In the genomic region with DNA sequence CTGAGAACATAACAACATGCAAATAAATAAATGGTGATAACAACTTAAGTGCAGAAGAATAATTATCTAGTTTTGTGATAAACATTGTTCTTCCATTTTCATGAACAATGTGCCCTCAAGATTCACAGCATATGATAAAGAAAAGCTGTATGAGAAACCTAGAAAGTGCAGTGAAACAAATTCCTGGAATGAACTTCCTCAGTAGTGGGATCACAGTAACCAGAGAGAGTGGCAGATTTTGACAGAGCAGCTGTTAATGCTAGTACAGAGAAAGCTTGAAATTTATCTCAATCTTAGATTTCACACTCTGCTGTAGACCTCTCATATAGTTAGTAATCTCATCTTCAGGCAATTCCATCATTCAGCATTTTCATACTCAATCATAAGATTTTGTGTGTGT, we compare ENCODE assay signal across 26 cellular contexts.
"Had no signal": no experiment of that assay in that cellular context is flagged by ENCODE, and none has a peak within 500 bp of the region (broad histone marks: within the 10 kb centered on the region; RNA-seq: fewer than 3 reads in every experiment).

No MANE protein-coding gene starts in this region.

- DNase-seq: dermis blood vessel endothelial cell; effector memory CD8-positive, alpha-beta T cell; erythroblast; esophagus squamous epithelium; foreskin melanocyte; glutamatergic neuron; left lung; mesenchymal stem cell; natural killer cell; occipital lobe; ovary; posterior cingulate gyrus; psoas muscle; right cardiac atrium; sigmoid colon; spleen; stimulated activated CD4-positive, alpha-beta T cell treated with anti-CD3 and anti-CD28 coated beads, Interleukin-4, amount 100 ng/mL, for 4 hours; stimulated activated naive CD8-positive, alpha-beta T cell treated with anti-CD3 and anti-CD28 coated beads, Interleukin-15, Interleukin-2, amounts not matched to agents 100 U/mL and 50 U/mL, for 24 hours; substantia nigra; testis; tibial artery had no signal

- H3K27ac ChIP-seq: coronary artery, esophagus squamous epithelium, left lung, ovary, psoas muscle, sigmoid colon, skin epidermis, spleen, tibial artery had no signal

- H3K27me3 ChIP-seq: esophagus squamous epithelium, left lung, ovary, sigmoid colon, spleen, testis, tibial artery had no signal

- H3K4me3 ChIP-seq: coronary artery, esophagus squamous epithelium, left lung, ovary, psoas muscle, sigmoid colon, skin epidermis, spleen, testis, tibial artery had no signal

- H3K27ac Mint-ChIP-seq: effector memory CD8-positive, alpha-beta T cell; mesothelial cell of epicardium; natural killer cell; stimulated activated memory B cell treated with anti-CD40 and anti-IgM and Interleukin-4, amounts not matched to agents 10 μg/mL and 1 μg/mL and 100 μg/mL, for 72 hours; type B pancreatic cell had no signal

- H3K4me3 Mint-ChIP-seq: effector memory CD8-positive, alpha-beta T cell; mesothelial cell of epicardium; natural killer cell; stimulated activated memory B cell treated with anti-CD40 and anti-IgM and Interleukin-4, amounts not matched to agents 10 μg/mL and 1 μg/mL and 100 μg/mL, for 72 hours; type B pancreatic cell had no signal

- H3K36me3 ChIP-seq: esophagus squamous epithelium, left lung, ovary, sigmoid colon, spleen, tibial artery had no signal

- H3K9me3 Mint-ChIP-seq: stimulated activated memory B cell treated with anti-CD40 and anti-IgM and Interleukin-4, amounts not matched to agents 10 μg/mL and 1 μg/mL and 100 μg/mL, for 72 hours; type B pancreatic cell had no signal

- ATAC-seq: effector memory CD8-positive, alpha-beta T cell; left lung; natural killer cell; psoas muscle; right cardiac atrium; stimulated activated memory B cell treated with anti-CD40 and anti-IgM and Interleukin-4, amounts not matched to agents 10 μg/mL and 1 μg/mL and 100 μg/mL, for 72 hours; stimulated activated naive CD8-positive, alpha-beta T cell treated with anti-CD3 and anti-CD28 coated beads, Interleukin-15, Interleukin-2, amounts not matched to agents 100 U/mL and 50 U/mL, for 24 hours had no signal

- H3K4me1 Mint-ChIP-seq: natural killer cell; stimulated activated memory B cell treated with anti-CD40 and anti-IgM and Interleukin-4, amounts not matched to agents 10 μg/mL and 1 μg/mL and 100 μg/mL, for 72 hours had no signal

- H3K27me3 Mint-ChIP-seq: effector memory CD8-positive, alpha-beta T cell; stimulated activated memory B cell treated with anti-CD40 and anti-IgM and Interleukin-4, amounts not matched to agents 10 μg/mL and 1 μg/mL and 100 μg/mL, for 72 hours; type B pancreatic cell had no signal

- H3K4me1 ChIP-seq: esophagus squamous epithelium, left lung, psoas muscle, sigmoid colon, spleen, tibial artery had no signal

- H3K36me3 Mint-ChIP-seq: mesothelial cell of epicardium; natural killer cell; stimulated activated memory B cell treated with anti-CD40 and anti-IgM and Interleukin-4, amounts not matched to agents 10 μg/mL and 1 μg/mL and 100 μg/mL, for 72 hours; type B pancreatic cell had no signal

- H3K9me3 ChIP-seq: esophagus squamous epithelium, ovary, psoas muscle, sigmoid colon, testis, tibial artery had no signal
